ENCODE assay signal across 1 cellular context in genomic region chr1:220690140-220691038, GRCh38.
TF ChIP-seq lines count a peak whose summit lies in the region.

Gene C1orf115 (plus strand): TSS chr1:220690363. CDS start chr1:220690403, 40 bp downstream.

TF ChIP-seq in HepG2, 621 proteins besides CTCF, POLR2A, EP300 and RAD21 (continued from another document and continues in another):
- TF ChIP-seq ATF5 (CRISPR knock-in tag; IDR thresholded peaks at IDR 0.05; ENCODE audit: low read depth) (no peak), ZNF572 (CRISPR knock-in tag; IDR thresholded peaks at IDR 0.05) (no peak), ZBTB39 (CRISPR knock-in tag; IDR thresholded peaks at IDR 0.05) (0 out of 2 replicates have a peak, but pooled peaks have one; percentile 43), SMAD9 (CRISPR knock-in tag; IDR thresholded peaks at IDR 0.05) (0 out of 2 replicates have a peak, but pooled peaks have one; percentile 3), SAFB2 (CRISPR knock-in tag; IDR thresholded peaks at IDR 0.05; ENCODE audit: borderline replicate concordance, low read depth) (0 out of 2 replicates have a peak, but pooled peaks have one; percentile 47), STAT5B (CRISPR knock-in tag; IDR thresholded peaks at IDR 0.05) (no peak), ZBTB44 (CRISPR knock-in tag; IDR thresholded peaks at IDR 0.05) (no peak), PPARG (CRISPR knock-in tag; conservative IDR thresholded peaks at IDR 0.05) (peak; percentile 60; the same call in 1 of the 2 replicates), RFXAP (CRISPR knock-in tag; IDR thresholded peaks at IDR 0.05; ENCODE audit: borderline replicate concordance) (peak; percentile 64; the same call in 1 of the 2 replicates), GATAD1 (CRISPR knock-in tag; IDR thresholded peaks at IDR 0.05) (peak; percentile 37; the same call in 1 of the 2 replicates), PHB2 (IDR thresholded peaks at IDR 0.05; ENCODE audit: partially characterized antibody) (no peak), ZNF770 (CRISPR knock-in tag; IDR thresholded peaks at IDR 0.05) (peak; percentile 57; the same call in 1 of the 2 replicates), HINFP (CRISPR knock-in tag; IDR thresholded peaks at IDR 0.05; ENCODE audit: low read depth) (0 out of 2 replicates have a peak, but pooled peaks have one; percentile 20), ZNF660 (CRISPR knock-in tag; IDR thresholded peaks at IDR 0.05; ENCODE audit: borderline replicate concordance, low read depth) (no peak), ZBTB43 (CRISPR knock-in tag; conservative IDR thresholded peaks at IDR 0.05) (0 out of 2 replicates have a peak, but pooled peaks have one; percentile 35), IKZF4 (CRISPR knock-in tag; IDR thresholded peaks at IDR 0.05; ENCODE audit: borderline replicate concordance, low read depth, not compliant biosample characterization) (no peak), TAF15 (IDR thresholded peaks at IDR 0.05; ENCODE audit: low read depth, low read length, poor library complexity, severe bottlenecking) (no peak), ZNF724P (CRISPR knock-in tag; IDR thresholded peaks at IDR 0.05; ENCODE audit: borderline replicate concordance) (no peak), CEBPB (IDR thresholded peaks at IDR 0.05; ENCODE audit: borderline replicate concordance, low read depth, low read length) (no peak), ZSCAN29 (CRISPR knock-in tag; conservative IDR thresholded peaks at IDR 0.05) (peak; percentile 55; the same call in 1 of the 2 replicates), ATF7 (IDR thresholded peaks at IDR 0.05) (no peak), ATF7 (CRISPR knock-in tag; IDR thresholded peaks at IDR 0.05) (no peak), SMYD3 (CRISPR knock-in tag; IDR thresholded peaks at IDR 0.05) (no peak), KDM1A (CRISPR knock-in tag; IDR thresholded peaks at IDR 0.05) (no peak), ZNF407 (CRISPR knock-in tag; IDR thresholded peaks at IDR 0.05; ENCODE audit: not compliant biosample characterization) (peak; percentile 75), NPAS2 (CRISPR knock-in tag; IDR thresholded peaks at IDR 0.05; ENCODE audit: borderline replicate concordance) (no peak), THRA (CRISPR knock-in tag; IDR thresholded peaks at IDR 0.05; ENCODE audit: borderline replicate concordance) (peak; percentile 74; the same call in 1 of the 2 replicates), NFIB (CRISPR knock-in tag; IDR thresholded peaks at IDR 0.05; ENCODE audit: borderline replicate concordance) (no peak), MEIS1 (CRISPR knock-in tag; IDR thresholded peaks at IDR 0.05; ENCODE audit: borderline replicate concordance) (peak; percentile 67; the same call in 1 of the 2 replicates), RXRA (CRISPR knock-in tag; IDR thresholded peaks at IDR 0.05) (peak; percentile 61; the same call in 1 of the 2 replicates), ISX (CRISPR knock-in tag; conservative IDR thresholded peaks at IDR 0.05) (no peak), NCOA1 (CRISPR knock-in tag; IDR thresholded peaks at IDR 0.05) (no peak), MLLT10 (CRISPR knock-in tag; IDR thresholded peaks at IDR 0.05) (no peak), MAX (IDR thresholded peaks at IDR 0.05) (peak; percentile 67), CBX5 (CRISPR knock-in tag; IDR thresholded peaks at IDR 0.05; ENCODE audit: borderline replicate concordance) (no peak), FOXP4 (CRISPR knock-in tag; IDR thresholded peaks at IDR 0.05) (peak; percentile 51; the same call in 1 of the 2 replicates), ZSCAN9 (CRISPR knock-in tag; IDR thresholded peaks at IDR 0.05; ENCODE audit: borderline replicate concordance) (peak; percentile 61; the same call in 1 of the 2 replicates)
